In the genomic region with DNA sequence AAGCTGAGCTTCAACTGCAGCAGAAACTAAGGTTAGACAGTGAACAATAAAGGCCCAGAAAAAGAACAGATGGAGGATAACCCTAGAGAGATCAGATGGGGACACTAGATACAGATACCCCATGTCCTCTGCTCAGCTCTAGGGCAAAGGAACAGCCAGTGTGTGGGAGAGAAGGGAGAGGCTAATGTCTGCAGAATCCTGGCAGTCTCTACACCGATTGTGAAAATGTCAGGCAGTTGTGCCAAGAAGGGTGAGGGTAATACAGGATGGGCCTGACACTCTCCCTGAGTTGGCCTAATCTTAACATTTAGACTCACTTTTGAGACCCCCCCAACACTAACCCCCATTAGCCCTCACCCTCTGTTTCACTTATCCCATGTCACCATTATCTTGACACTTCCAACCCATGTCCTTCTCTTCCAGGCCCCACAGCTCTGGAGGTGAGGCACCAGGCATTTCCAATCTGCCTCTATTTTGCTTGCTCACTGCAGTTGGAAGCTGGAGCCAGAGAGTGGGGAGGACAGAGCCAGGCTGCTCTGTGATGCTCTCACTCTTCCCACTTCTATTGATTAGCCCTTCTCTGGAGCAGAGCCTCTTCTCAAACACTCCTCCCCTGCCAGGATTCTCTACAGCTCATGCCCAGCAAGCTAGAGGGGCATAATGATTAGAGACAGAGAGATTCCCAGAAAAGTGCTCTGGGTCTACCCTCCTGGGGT, we compare ENCODE assay signal across 22 cellular contexts. TPM values are rescaled to one million over a fixed set of nuclear protein-coding genes. Genes with fewer than 3 reads are reported as not detected.
DNase-seq lines count a peak whose midpoint lies in the region; ATAC-seq, FAIRE-seq and TF ChIP-seq lines count a peak whose summit lies in the region.
"Had no signal": no experiment of that assay in that cellular context is flagged by ENCODE, and none has a peak within 500 bp of the region (broad histone marks: within the 10 kb centered on the region; RNA-seq: fewer than 3 reads in every experiment).

No MANE protein-coding gene starts in this region.

- DNase-seq in HFFc6 (no peak), H1 (ENCODE audit: low read depth in 1 of 2, low spot score in 2 of 2) (no peak), right atrium auricular region (ENCODE audit: low spot score) (no peak), lower lobe of right lung (no peak), kidney (no peak)
- DNase-seq: activated CD4-positive, alpha-beta memory T cell treated with anti-CD3 and anti-CD28 coated beads, Interleukin-2, amount 10 ng/mL, durations not matched to agents 7 days and 5 days; activated T-cell treated with anti-CD3 and anti-CD28 coated beads, Interleukin-2, amount 50 U/mL, for 4 hours; CD4-positive, alpha-beta memory T cell; DND-41; effector CD8-positive, alpha-beta T cell; H9; naive thymus-derived CD4-positive, alpha-beta T cell; NCI-H187 treated with DMSO at 0.1 percent for 48 hours; NCI-H510A; SHP77; stimulated activated CD4-positive, alpha-beta T cell treated with anti-CD3 and anti-CD28 coated beads, Interleukin-15, amount 100 ng/mL, for 24 hours; stimulated activated naive CD4-positive, alpha-beta T cell treated with Interleukin-2 at 50 U/mL for 16 hours had no signal

- FAIRE-seq in H1 (lab: Jason Lieb, UNC) (no peak), kidney (lab: Jason Lieb, UNC) (no peak)

- H3K4me3 Mint-ChIP-seq in HFFc6 = no peak overlapping the region
- H3K4me3 Mint-ChIP-seq: activated CD4-positive, alpha-beta memory T cell treated with anti-CD3 and anti-CD28 coated beads, Interleukin-2, amount 10 ng/mL, durations not matched to agents 7 days and 5 days; activated naive CD8-positive, alpha-beta T cell; activated T-cell treated with anti-CD3 and anti-CD28 coated beads, Interleukin-2, amount 50 U/mL, for 4 hours; CD4-positive, alpha-beta memory T cell had no signal

- no peak overlapping the region for H2BK12ac ChIP-seq in H1 (ENCODE audit: low read depth, low read length)

- intact Hi-C loops in lower lobe of right lung (cut with DNase I) = no loop called here
- intact Hi-C loops in kidney (cut with DNase I) = no loop called here

- H3K4me2 ChIP-seq in H1 (ENCODE audit: insufficient read depth in 1 of 2, low read depth in 2 of 2, low read length in 2 of 2) (no peak overlapping the region), skeletal muscle satellite cell (ENCODE audit: low read length) (peak overlapping the region; percentile 42)

- H2BK15ac ChIP-seq in H1 (ENCODE audit: low read length) = 0 out of 2 replicates have a peak overlapping the region, but pooled peaks have one; percentile 12

- peaks cover 0 to 9% of the 10 kb centered on the region in 2 experiments; a peak in 1 of 4 replicates for H3K79me2 ChIP-seq in H1 (ENCODE audit: control insufficient read depth in 1 of 2, insufficient read depth in 2 of 2, low read length in 2 of 2)

- no peak overlapping the region for H3K18ac ChIP-seq in H1 (ENCODE audit: extremely low read depth, low read length)

- H3K23ac ChIP-seq in H1 (ENCODE audit: insufficient read length) = no peak overlapping the region

- no peak overlapping the region for H3K56ac ChIP-seq in H1 (replicated peaks; ENCODE audit: insufficient read length, low read depth, low read length)

- H4K8ac ChIP-seq in H1 (ENCODE audit: extremely low read depth, insufficient read depth, low read length) = no peak overlapping the region

- H2AK5ac ChIP-seq in H1 (ENCODE audit: low read depth, low read length) = peak overlapping the region; percentile 47; the same call in 1 of the 2 replicates

- no peaks in the 10 kb centered on the region for H4K20me1 ChIP-seq in H1 (replicated peaks in 1 of 2; ENCODE audit: control insufficient read depth in 1 of 2, insufficient read depth in 2 of 2, low read length in 2 of 2)

- TF ChIP-seq EP300 in H1 (IDR thresholded peaks at IDR 0.05; ENCODE audit: borderline replicate concordance in 1 of 2, low read depth in 2 of 2, low read length in 2 of 2) = no peak

- H3K14ac ChIP-seq in H1 (ENCODE audit: insufficient read length) = no peak overlapping the region

- H3K79me1 ChIP-seq in H1 (ENCODE audit: low read depth, low read length) = peaks cover 5% of the 10 kb centered on the region

- H3K27ac ChIP-seq in H1 (ENCODE audit: low read depth, low read length) (no peak overlapping the region), right atrium auricular region (peak overlapping the region; percentile 86 to 91), lower lobe of right lung (no peak overlapping the region), kidney (ENCODE audit: low read depth in 2 of 2, low read length in 2 of 2) (no peak overlapping the region)

- peaks cover 21% of the 10 kb centered on the region for H3K27me3 Mint-ChIP-seq in HFFc6 (ENCODE audit: insufficient read depth)

- H3K4me1 ChIP-seq in H1 (replicated peaks in 1 of 4; ENCODE audit: control insufficient read depth in 3 of 4, insufficient read depth in 4 of 4, low read length in 3 of 4) (peaks cover 6 to 24% (median 13%) of the 10 kb centered on the region in 4 experiments), right atrium auricular region (peaks cover 0 to 66% of the 10 kb centered on the region in 2 donors), skeletal muscle satellite cell (ENCODE audit: control insufficient read depth, insufficient read depth, low read length) (peaks cover 56% of the 10 kb centered on the region), lower lobe of right lung (peaks cover 36% of the 10 kb centered on the region), kidney (ENCODE audit: control insufficient read depth in 1 of 2, insufficient read depth in 1 of 2, low read depth in 1 of 2, low read length in 2 of 2) (peaks cover 11 to 17% of the 10 kb centered on the region in 2 donors)

- no peak overlapping the region for H2BK5ac ChIP-seq in H1 (ENCODE audit: low read depth, low read length)

- H3K36me3 Mint-ChIP-seq in HFFc6 (ENCODE audit: low read depth) = no peaks in the 10 kb centered on the region
- H3K36me3 Mint-ChIP-seq: activated naive CD8-positive, alpha-beta T cell; naive thymus-derived CD4-positive, alpha-beta T cell had no signal

- no peaks in the 10 kb centered on the region; a peak in 3 of 7 replicates for H3K27me3 ChIP-seq in H1 (replicated peaks in 1 of 4; ENCODE audit: control insufficient read depth in 3 of 4, extremely low read depth in 1 of 4, insufficient read depth in 3 of 4, low read length in 3 of 4)
- no peaks in the 10 kb centered on the region for H3K27me3 ChIP-seq in right atrium auricular region
- H3K27me3 ChIP-seq in skeletal muscle satellite cell (ENCODE audit: control insufficient read depth, insufficient read depth, low read length) = no peaks in the 10 kb centered on the region
- no peaks in the 10 kb centered on the region for H3K27me3 ChIP-seq in lower lobe of right lung (ENCODE audit: low read depth)

- no peak overlapping the region for H4K5ac ChIP-seq in H1 (ENCODE audit: insufficient read length, low read depth, low read length)

- ATAC-seq in GM18520 (IDR thresholded peaks at IDR 0.05; ENCODE audit: unreplicated experiment) (no peak), lower lobe of right lung (no peak), HG02678 (IDR thresholded peaks at IDR 0.05; ENCODE audit: unreplicated experiment) (no peak)
- ATAC-seq: activated T-cell treated with anti-CD3 and anti-CD28 coated beads, Interleukin-2, amount 50 U/mL, for 4 hours; naive thymus-derived CD4-positive, alpha-beta T cell had no signal

- H2AFZ ChIP-seq in H1 (ENCODE audit: low read length) = no peak overlapping the region

- no peak overlapping the region for H2BK20ac ChIP-seq in H1 (ENCODE audit: low read length)

- H3K4ac ChIP-seq in H1 (replicated peaks; ENCODE audit: insufficient read length, low read depth, low read length) = no peak overlapping the region

- no peaks in the 10 kb centered on the region for H3K9me3 Mint-ChIP-seq in HFFc6
- H3K9me3 Mint-ChIP-seq: activated CD4-positive, alpha-beta memory T cell treated with anti-CD3 and anti-CD28 coated beads, Interleukin-2, amount 10 ng/mL, durations not matched to agents 7 days and 5 days; activated T-cell treated with anti-CD3 and anti-CD28 coated beads, Interleukin-2, amount 50 U/mL, for 4 hours had no signal

- 92% methylated on average over 1 of the region's 1 CpG; no CpG with 5 or more reads in 1 of the 2 experiments for WGBS in H1 (ENCODE audit: extremely low coverage in 1 of 2, insufficient coverage in 1 of 2, insufficient read length in 1 of 2, insufficient replicate concordance in 2 of 2, low coverage in 1 of 2, low lambda C conversion rate in 2 of 2, missing lambda C conversion rate in 1 of 2), 2 experiments

- H3K36me3 ChIP-seq in H1 (ENCODE audit: control insufficient read depth in 2 of 4, insufficient read depth in 4 of 4, low read length in 3 of 4) (no peaks in the 10 kb centered on the region), right atrium auricular region (no peaks in the 10 kb centered on the region), skeletal muscle satellite cell (ENCODE audit: insufficient read depth, low read length) (no peaks in the 10 kb centered on the region), lower lobe of right lung (peaks cover under 1% of the 10 kb centered on the region), kidney (ENCODE audit: control insufficient read depth in 1 of 2, insufficient read depth in 2 of 2, low read length in 2 of 2) (no peaks in the 10 kb centered on the region)

- no peak overlapping the region for H2BK120ac ChIP-seq in H1 (replicated peaks; ENCODE audit: low read depth, low read length)

- H3K27ac Mint-ChIP-seq in HFFc6 = peak overlapping the region; percentile 80; the same call in 1 of the 2 replicates
- H3K27ac Mint-ChIP-seq: activated CD4-positive, alpha-beta memory T cell treated with anti-CD3 and anti-CD28 coated beads, Interleukin-2, amount 10 ng/mL, durations not matched to agents 7 days and 5 days; progenitor cell of endocrine pancreas had no signal

- H3K23me2 ChIP-seq in H1 (ENCODE audit: low read depth, low read length) = peaks cover 16% of the 10 kb centered on the region

- no peak for TF ChIP-seq CTCF in HFFc6 (IDR thresholded peaks at IDR 0.05)
- TF ChIP-seq CTCF in H1 (IDR thresholded peaks at IDR 0.05; ENCODE audit: control extremely low read depth in 1 of 3, insufficient read depth in 1 of 3, low read depth in 1 of 3, low read length in 3 of 3) = no peak
- no peak for TF ChIP-seq CTCF in right atrium auricular region (IDR thresholded peaks at IDR 0.05)
- TF ChIP-seq CTCF in lower lobe of right lung (IDR thresholded peaks at IDR 0.05) = no peak
- no peak for TF ChIP-seq CTCF in kidney (IDR thresholded peaks at IDR 0.05; ENCODE audit: borderline replicate concordance, extremely low read depth, insufficient read depth)

- H3K9me3 ChIP-seq in H1 (ENCODE audit: insufficient read depth in 2 of 2, low read depth in 1 of 2, low read length in 1 of 2) (no peaks in the 10 kb centered on the region), right atrium auricular region (no peaks in the 10 kb centered on the region), skeletal muscle satellite cell (replicated peaks; ENCODE audit: low read length) (no peaks in the 10 kb centered on the region), lower lobe of right lung (no peaks in the 10 kb centered on the region), kidney (ENCODE audit: control insufficient read depth in 1 of 2, low read length in 2 of 2) (no peaks in the 10 kb centered on the region)

- CTCF ChIA-PET in H1 (lab: Charles Lee; ENCODE audit: partially characterized antibody) = interaction anchor here (0.6 to 4.6 kb wide), 8 partner anchors 8 to 97 kb away, joined by 3 to 30 read pairs (median 4); a partner anchor contains a TSS

- H3K4me1 Mint-ChIP-seq in HFFc6 (ENCODE audit: low read depth) = peaks cover 69% of the 10 kb centered on the region

- no peak overlapping the region for H3K9ac ChIP-seq in H1 (replicated peaks in 1 of 4; ENCODE audit: extremely low read depth in 1 of 4, low read depth in 3 of 4, low read length in 3 of 4)
- peak overlapping the region; percentile 19 for H3K9ac ChIP-seq in skeletal muscle satellite cell (ENCODE audit: low read depth, low read length)
- no peak overlapping the region for H3K9ac ChIP-seq in kidney (ENCODE audit: low read length in 2 of 2)

- no peak overlapping the region for H4K91ac ChIP-seq in H1 (replicated peaks; ENCODE audit: insufficient read length, low read length)

- POLR2A ChIA-PET in H1 (lab: Charles Lee; ENCODE audit: partially characterized antibody) = interaction anchor here (0.7 to 2.0 kb wide), 5 partner anchors 8 to 261 kb away, joined by 3 to 11 read pairs (median 3); a partner anchor contains a TSS

- no peak for TF ChIP-seq POLR2A in H1 (IDR thresholded peaks at IDR 0.05; ENCODE audit: control extremely low read depth in 1 of 2, low read depth in 2 of 2, low read length in 2 of 2)

- no peak for TF ChIP-seq RAD21 in H1 (IDR thresholded peaks at IDR 0.05 in 1 of 2, conservative IDR thresholded peaks at IDR 0.05 in 1 of 2; ENCODE audit: low read depth in 2 of 2, low read length in 2 of 2)

- H3K4me3 ChIP-seq in H1 (ENCODE audit: extremely low read depth in 1 of 4, insufficient read depth in 2 of 4, low read depth in 3 of 4, low read length in 4 of 4) = no peak overlapping the region
- H3K4me3 ChIP-seq in right atrium auricular region = peak overlapping the region; percentile 56 to 75
- H3K4me3 ChIP-seq in skeletal muscle satellite cell (ENCODE audit: low read length) = no peak overlapping the region
- H3K4me3 ChIP-seq in lower lobe of right lung = no peak overlapping the region
- H3K4me3 ChIP-seq in kidney (ENCODE audit: low read length in 2 of 2) = no peak overlapping the region

RNA-seq across cellular contexts. Expression of a gene that starts 3.0 kb away (rescaled TPM):
- total RNA-seq in HFFc6 (2021; fragmentation: NEBNext Ultra II Directional; extraction: Animal tissue kit (Norgen Biotek cat#: 25700)) = 100 to 1,000 TPM in 4 of 6 experiments, 10 to 100 TPM in 2; 87.4 to 113 (median 104) TPM
- 84.3 and 91.1 TPM in 2 replicates for total RNA-seq in H1 (2021; fragmentation: NEBNext Ultra II Directional; extraction: Animal tissue kit (Norgen Biotek cat#: 25700))
- 149 and 185 TPM in 2 replicates for polyA plus RNA-seq in H1 (2011; rRNA removed)
- polyA plus RNA-seq in H1 (2011; cell fraction: cytosol; rRNA removed) = 215 TPM
- polyA plus RNA-seq in H1 (2011; cell fraction: nucleus; rRNA removed) = 132 TPM
- 124 to 187 TPM (median 163 TPM) in 4 replicates for polyA plus RNA-seq in H1 (2012, experiment 1 of 2)
- polyA plus RNA-seq in H1 (2012, experiment 2 of 2) = 152 TPM
- 87.5 TPM for polyA plus RNA-seq in H1 (2013, experiment 1 of 2)
- 85.4 TPM for polyA plus RNA-seq in H1 (2013, experiment 2 of 2)
- polyA minus RNA-seq in H1 (2011; rRNA and poly(A)+ RNA removed) = 41.3 and 44.1 TPM in 2 replicates
- polyA minus RNA-seq in H1 (2011; cell fraction: cytosol; rRNA and poly(A)+ RNA removed) = 24.3 TPM
- 27.7 TPM for polyA minus RNA-seq in H1 (2011; cell fraction: nucleus; rRNA and poly(A)+ RNA removed)
- total RNA-seq in right atrium auricular region = 100 to 1,000 TPM; 177 to 187 TPM
- total RNA-seq in skeletal muscle satellite cell (2012; rRNA removed) = 36.0 and 65.9 TPM in 2 replicates
- total RNA-seq in lower lobe of right lung = 134 TPM
- total RNA-seq in kidney = 116 TPM
- 451 TPM for polyA plus RNA-seq in kidney (ENCODE audit: insufficient read depth, low read depth, low replicate concordance)

RNA-seq across cellular contexts. Expression of a gene that starts 5.2 kb away (rescaled TPM):
- total RNA-seq in HFFc6 (2021; fragmentation: NEBNext Ultra II Directional; extraction: Animal tissue kit (Norgen Biotek cat#: 25700)) = 1 to 10 TPM in 4 of 6 experiments, under 1 TPM in 2; 0.95 to 2.3 (median 1.2) TPM
- 76.4 and 86.1 TPM in 2 replicates for total RNA-seq in H1 (2021; fragmentation: NEBNext Ultra II Directional; extraction: Animal tissue kit (Norgen Biotek cat#: 25700))
- 57.6 and 81.5 TPM in 2 replicates for polyA plus RNA-seq in H1 (2011; rRNA removed)
- polyA plus RNA-seq in H1 (2011; cell fraction: cytosol; rRNA removed) = 83.6 TPM
- polyA plus RNA-seq in H1 (2011; cell fraction: nucleus; rRNA removed) = 576 TPM
- polyA plus RNA-seq in H1 (2012, experiment 1 of 2) = 88.5 to 116 TPM (median 98.2 TPM) in 4 replicates
- 49.5 TPM for polyA plus RNA-seq in H1 (2012, experiment 2 of 2)
- polyA plus RNA-seq in H1 (2013, experiment 1 of 2) = 53.7 TPM
- polyA plus RNA-seq in H1 (2013, experiment 2 of 2) = 44.3 TPM
- 39.1 and 41.6 TPM in 2 replicates for polyA minus RNA-seq in H1 (2011; rRNA and poly(A)+ RNA removed)
- 30.8 TPM for polyA minus RNA-seq in H1 (2011; cell fraction: cytosol; rRNA and poly(A)+ RNA removed)
- 103 TPM for polyA minus RNA-seq in H1 (2011; cell fraction: nucleus; rRNA and poly(A)+ RNA removed)
- 100 to 1,000 TPM; 291 to 309 TPM for total RNA-seq in right atrium auricular region
- 12.4 and 32.1 TPM in 2 replicates for total RNA-seq in skeletal muscle satellite cell (2012; rRNA removed)
- 17.5 TPM for total RNA-seq in lower lobe of right lung
- total RNA-seq in kidney = 66.3 TPM
- 26.2 TPM for polyA plus RNA-seq in kidney (ENCODE audit: insufficient read depth, low read depth, low replicate concordance)
- polyA plus RNA-seq: CD4-positive, alpha-beta memory T cell; naive thymus-derived CD4-positive, alpha-beta T cell had no signal

RNA-seq across cellular contexts. Expression of a gene that starts 7.3 kb away (rescaled TPM):
- total RNA-seq in HFFc6 (2021; fragmentation: NEBNext Ultra II Directional; extraction: Animal tissue kit (Norgen Biotek cat#: 25700)) = 10 to 100 TPM in 2 of 6 experiments, 1 to 10 TPM in 4; 6.6 to 13.2 (median 7.8) TPM
- total RNA-seq in H1 (2021; fragmentation: NEBNext Ultra II Directional; extraction: Animal tissue kit (Norgen Biotek cat#: 25700)) = 4.2 and 4.5 TPM in 2 replicates
- polyA plus RNA-seq in H1 (2011; rRNA removed) (6.0 and 7.1 TPM in 2 replicates), kidney (ENCODE audit: insufficient read depth, low read depth, low replicate concordance) (30.2 TPM)
- polyA plus RNA-seq in H1 (2011; cell fraction: cytosol; rRNA removed) = 8.7 TPM
- polyA plus RNA-seq in H1 (2011; cell fraction: nucleus; rRNA removed) = 14.0 TPM
- 5.4 to 9.4 TPM (median 6.1 TPM) in 4 replicates for polyA plus RNA-seq in H1 (2012, experiment 1 of 2)
- 2.8 TPM for polyA plus RNA-seq in H1 (2012, experiment 2 of 2)
- polyA plus RNA-seq in H1 (2013, experiment 1 of 2) = 5.6 TPM
- 4.7 TPM for polyA plus RNA-seq in H1 (2013, experiment 2 of 2)
- polyA minus RNA-seq in H1 (2011; rRNA and poly(A)+ RNA removed) = 6.7 and 7.3 TPM in 2 replicates
- 3.8 TPM for polyA minus RNA-seq in H1 (2011; cell fraction: cytosol; rRNA and poly(A)+ RNA removed)
- 14.1 TPM for polyA minus RNA-seq in H1 (2011; cell fraction: nucleus; rRNA and poly(A)+ RNA removed)
- total RNA-seq in right atrium auricular region (10 to 100 TPM; 13.0 to 22.4 TPM), lower lobe of right lung (11.1 TPM), kidney (11.1 TPM)
- total RNA-seq in skeletal muscle satellite cell (2012; rRNA removed) = 51.0 and 63.1 TPM in 2 replicates

RNA-seq across cellular contexts. Expression of a gene that starts 16.0 kb away (rescaled TPM):
- total RNA-seq in HFFc6 (2021; fragmentation: NEBNext Ultra II Directional; extraction: Animal tissue kit (Norgen Biotek cat#: 25700)) = 1,000 to 10,000 TPM; 1,860 to 2,483 (median 2,072) TPM
- 440 and 460 TPM in 2 replicates for total RNA-seq in H1 (2021; fragmentation: NEBNext Ultra II Directional; extraction: Animal tissue kit (Norgen Biotek cat#: 25700))
- 525 and 526 TPM in 2 replicates for polyA plus RNA-seq in H1 (2011; rRNA removed)
- polyA plus RNA-seq in H1 (2011; cell fraction: cytosol; rRNA removed) = 544 TPM
- 196 TPM for polyA plus RNA-seq in H1 (2011; cell fraction: nucleus; rRNA removed)
- polyA plus RNA-seq in H1 (2012, experiment 1 of 2) = 431 to 625 TPM (median 595 TPM) in 4 replicates
- 1,065 TPM for polyA plus RNA-seq in H1 (2012, experiment 2 of 2)
- 1,099 TPM for polyA plus RNA-seq in H1 (2013, experiment 1 of 2)
- polyA plus RNA-seq in H1 (2013, experiment 2 of 2) = 1,353 TPM
- polyA minus RNA-seq in H1 (2011; rRNA and poly(A)+ RNA removed) = 146 and 194 TPM in 2 replicates
- polyA minus RNA-seq in H1 (2011; cell fraction: cytosol; rRNA and poly(A)+ RNA removed) = 119 TPM
- polyA minus RNA-seq in H1 (2011; cell fraction: nucleus; rRNA and poly(A)+ RNA removed) = 71.1 TPM
- total RNA-seq in right atrium auricular region = 1,000 to 10,000 TPM; 1,041 to 1,122 TPM
- 1,390 and 1,764 TPM in 2 replicates for total RNA-seq in skeletal muscle satellite cell (2012; rRNA removed)
- total RNA-seq in lower lobe of right lung = 1,142 TPM
- 1,130 TPM for total RNA-seq in kidney
- polyA plus RNA-seq in kidney (ENCODE audit: insufficient read depth, low read depth, low replicate concordance) = 1,381 TPM

RNA-seq across cellular contexts. Expression of a gene that starts 30.1 kb away (rescaled TPM):
- 10 to 100 TPM; 15.8 to 25.9 (median 16.9) TPM for total RNA-seq in HFFc6 (2021; fragmentation: NEBNext Ultra II Directional; extraction: Animal tissue kit (Norgen Biotek cat#: 25700))
- total RNA-seq in H1 (2021; fragmentation: NEBNext Ultra II Directional; extraction: Animal tissue kit (Norgen Biotek cat#: 25700)) = 15.1 and 18.2 TPM in 2 replicates
- polyA plus RNA-seq in H1 (2011; rRNA removed) (12.1 and 17.6 TPM in 2 replicates), kidney (ENCODE audit: insufficient read depth, low read depth, low replicate concordance) (3.4 TPM)
- polyA plus RNA-seq in H1 (2011; cell fraction: cytosol; rRNA removed) = 12.0 TPM
- polyA plus RNA-seq in H1 (2011; cell fraction: nucleus; rRNA removed) = 42.6 TPM
- 10.2 to 20.2 TPM (median 16.6 TPM) in 4 replicates for polyA plus RNA-seq in H1 (2012, experiment 1 of 2)
- 7.3 TPM for polyA plus RNA-seq in H1 (2012, experiment 2 of 2)
- polyA plus RNA-seq in H1 (2013, experiment 1 of 2) = 8.2 TPM
- 8.0 TPM for polyA plus RNA-seq in H1 (2013, experiment 2 of 2)
- 12.7 and 17.0 TPM in 2 replicates for polyA minus RNA-seq in H1 (2011; rRNA and poly(A)+ RNA removed)
- 10.0 TPM for polyA minus RNA-seq in H1 (2011; cell fraction: cytosol; rRNA and poly(A)+ RNA removed)
- polyA minus RNA-seq in H1 (2011; cell fraction: nucleus; rRNA and poly(A)+ RNA removed) = 26.5 TPM
- total RNA-seq in right atrium auricular region (1 to 10 TPM; 8.1 to 8.6 TPM), lower lobe of right lung (3.8 TPM), kidney (6.2 TPM)
- 3.3 and 3.7 TPM in 2 replicates for total RNA-seq in skeletal muscle satellite cell (2012; rRNA removed)

Comparison
In these comparisons a context has a peak if more than half of its experiments do, and no peak if none do; other contexts are left out.
1. H3K27ac ChIP-seq: peak in right atrium auricular region (2 of 2); none in H1 (single experiment), lower lobe of right lung (single experiment) and kidney (0 of 2).
2. H3K4me3 ChIP-seq: peak in right atrium auricular region (2 of 2); none in H1 (0 of 4), skeletal muscle satellite cell (single experiment), lower lobe of right lung (single experiment) and kidney (0 of 2).